ENCODE assay signal across 11 cellular contexts in genomic region chr1:159913451-159914192, GRCh38. TPM values are rescaled to one million over a fixed set of nuclear protein-coding genes. Genes with fewer than 3 reads are reported as not detected.
DNase-seq lines count a peak whose midpoint lies in the region; ATAC-seq, FAIRE-seq and TF ChIP-seq lines count a peak whose summit lies in the region.
"Had no signal": no experiment of that assay in that cellular context is flagged by ENCODE, and none has a peak within 500 bp of the region (broad histone marks: within the 10 kb centered on the region; RNA-seq: fewer than 3 reads in every experiment).

No MANE protein-coding gene starts in this region.

- peaks cover 3% of the 10 kb centered on the region for H3K79me1 ChIP-seq in mesendoderm (ENCODE audit: low read length)

- POLR2A ChIA-PET in GM12878 (lab: Charles Lee) = no interaction called here

- H3K4me1 ChIP-seq in GM12878 (ENCODE audit: control insufficient read depth, insufficient read depth, low read length) = peaks cover 26% of the 10 kb centered on the region
- H3K4me1 ChIP-seq in mesendoderm (ENCODE audit: control insufficient read depth, low read depth, low read length) = peaks cover 58% of the 10 kb centered on the region

- TF ChIP-seq CTCF in GM12878 (IDR thresholded peaks at IDR 0.05 in 2 of 3, conservative IDR thresholded peaks at IDR 0.05 in 1 of 3; ENCODE audit: control insufficient read depth in 2 of 3, extremely low read depth in 1 of 3, insufficient read depth in 1 of 3, low read depth in 3 of 3, low read length in 3 of 3) = no peak

- H3K18ac ChIP-seq in mesendoderm (ENCODE audit: low read length) = peak overlapping the region; percentile 20

- H2BK120ac ChIP-seq in mesendoderm (ENCODE audit: low read depth, low read length) = no peak overlapping the region

- H3K56ac ChIP-seq in mesendoderm (ENCODE audit: low read length) = peak overlapping the region; percentile 35

- H2AK5ac ChIP-seq in mesendoderm (ENCODE audit: low read length) = peak overlapping the region; percentile 84

- no peak for FAIRE-seq in GM12878 (lab: Jason Lieb, UNC)
- FAIRE-seq: H54 had no signal

- H3K27ac ChIP-seq in GM12878 (ENCODE audit: control insufficient read depth, insufficient read depth) (no peak overlapping the region), mesendoderm (ENCODE audit: low read depth, low read length) (no peak overlapping the region)

- H3K4me3 ChIP-seq in GM12878 (no peak overlapping the region), mesendoderm (ENCODE audit: low read length) (no peak overlapping the region)

- H3K9me3 ChIP-seq in GM12878 (replicated peaks; ENCODE audit: control insufficient read depth, insufficient read depth, low read length) = no peaks in the 10 kb centered on the region

- H3K9ac ChIP-seq in GM12878 (ENCODE audit: control insufficient read depth, insufficient read depth, low read length) = no peak overlapping the region
- H3K9ac ChIP-seq in mesendoderm (ENCODE audit: low read length) = no peak overlapping the region

- no peaks in the 10 kb centered on the region for H3K27me3 ChIP-seq in GM12878 (replicated peaks in 1 of 2; ENCODE audit: control insufficient read depth in 2 of 2, insufficient read depth in 2 of 2, low read length in 1 of 2)
- H3K27me3 ChIP-seq in mesendoderm (ENCODE audit: insufficient read depth, low read length, poor library complexity) = no peaks in the 10 kb centered on the region

- H3K23ac ChIP-seq in mesendoderm (ENCODE audit: low read length) = no peak overlapping the region

- no peak overlapping the region for H2AFZ ChIP-seq in GM12878 (ENCODE audit: control insufficient read depth, low read depth, low read length)

- no peak overlapping the region for H4K5ac ChIP-seq in mesendoderm (ENCODE audit: low read length)

- TF ChIP-seq RAD21 in GM12878 (IDR thresholded peaks at IDR 0.05; ENCODE audit: insufficient read depth, low read depth, low read length) = no peak

- H2BK15ac ChIP-seq in mesendoderm (replicated peaks; ENCODE audit: low read depth) = no peak overlapping the region

- TF ChIP-seq POLR2A in GM12878 (IDR thresholded peaks at IDR 0.05; ENCODE audit: low read depth, low read length) = peak; percentile 61

- SMC1A ChIA-PET in GM12878 (lab: Charles Lee; ENCODE audit: uncharacterized antibody, unreplicated experiment) = interaction anchor here (1.0 to 1.1 kb wide), 2 partner anchors 9 to 12 kb away, joined by 3 read pairs; no protein-coding TSS in a partner anchor

- intact Hi-C loops in left cardiac atrium (cut with DNase I) (no loop called here), left ventricle myocardium superior (cut with micrococcal nuclease) (no loop called here), GM12878 (cut with micrococcal nuclease; ENCODE audit: unreplicated experiment) (no loop called here)

- H2BK5ac ChIP-seq in mesendoderm (ENCODE audit: low read length) = peak overlapping the region; percentile 25

- WGBS in GM12878 (ENCODE audit: insufficient coverage, insufficient replicate concordance, low lambda C conversion rate, missing lambda C conversion rate) = 53% methylated on average over 5 of the region's 5 CpGs
- no CpG with 5 or more reads among the region's 5 CpGs for WGBS in mesendoderm (ENCODE audit: extremely low coverage, insufficient coverage, low lambda C conversion rate)

- no TSS peak for BruUV-seq in GM12878 (replicated peaks; lab: Mats Ljungman, UMichigan)

- H3K79me2 ChIP-seq in GM12878 (ENCODE audit: control insufficient read depth, insufficient read depth, low read length) (no peaks in the 10 kb centered on the region; the same call in 1 of the 2 replicates), mesendoderm (ENCODE audit: control insufficient read depth, insufficient read depth, low read length) (no peaks in the 10 kb centered on the region)

- H3K4ac ChIP-seq in mesendoderm (ENCODE audit: low read depth, low read length) = no peak overlapping the region

- ATAC-seq in left cardiac atrium (peak in 1 of 2 donors; percentile 9), left ventricle myocardium superior (no peak), GM12878 (no peak), GM21528 (IDR thresholded peaks at IDR 0.05; ENCODE audit: low FRiP score, unreplicated experiment) (no peak)

- no peaks in the 10 kb centered on the region for H4K20me1 ChIP-seq in GM12878 (ENCODE audit: control insufficient read depth, insufficient read depth)

- in situ Hi-C loops in GM12878 (cut with MboI) = no loop called here

- H4K8ac ChIP-seq in mesendoderm (ENCODE audit: low read depth, low read length) = no peak overlapping the region

- CTCF ChIA-PET in GM12878 (lab: Yijun Ruan, JAX) = interaction anchor here (0.7 to 1.4 kb wide), 2 partner anchors 21 to 24 kb away, joined by 3 to 4 read pairs; no protein-coding TSS in a partner anchor

- DNase-seq in left cardiac atrium (peak; percentile 17), left ventricle myocardium superior (no peak), GM12878 (ENCODE audit: low read depth, low spot score) (no peak), mesendoderm (peak; percentile 71), SIG-M5 (lab: John Stamatoyannopoulos, UW) (no peak), HuH-7.5 (ENCODE audit: low spot score) (no peak)
- DNase-seq in stimulated activated naive CD4-positive, alpha-beta T cell treated with Interleukin-2 at 50 U/mL for 16 hours (lab: John Stamatoyannopoulos, UW) = no peak
- DNase-seq: NCI-H146; stimulated activated CD4-positive, alpha-beta T cell treated with anti-CD3 and anti-CD28 coated beads, Interleukin-12 subunit alpha, Interleukin-12 subunit beta, amount 100 ng/mL, for 4 hours had no signal

- TF ChIP-seq EP300 in GM12878 (IDR thresholded peaks at IDR 0.05; ENCODE audit: borderline replicate concordance in 1 of 2, control insufficient read depth in 1 of 2, low read depth in 2 of 2, low read length in 2 of 2) = no peak

- no peak overlapping the region for H3K4me2 ChIP-seq in GM12878 (ENCODE audit: control insufficient read depth, insufficient read depth)
- no peak overlapping the region for H3K4me2 ChIP-seq in mesendoderm (ENCODE audit: low read length)

- H3K36me3 ChIP-seq in GM12878 (ENCODE audit: control insufficient read depth in 2 of 2, insufficient read depth in 2 of 2, low read length in 1 of 2) (peaks cover 0 to 10% of the 10 kb centered on the region in 2 experiments; a peak in 3 of 4 replicates), mesendoderm (ENCODE audit: control insufficient read depth, insufficient read depth, low read length) (no peaks in the 10 kb centered on the region)

- RAD21 ChIA-PET in GM12878 (lab: Charles Lee; ENCODE audit: unreplicated experiment) = interaction anchor here (1.0 kb wide), 1 partner anchor 20 kb away, joined by 3 read pairs; no protein-coding TSS in a partner anchor

RNA-seq across cellular contexts. Expression of gene TAGLN2, which starts 11.7 kb away (rescaled TPM):
- total RNA-seq in left cardiac atrium (100 to 1,000 TPM; 201 to 276 TPM), left ventricle myocardium superior (104 TPM), GM12878 (2014; rRNA removed) (345 and 363 TPM in 2 replicates), GM12878 (2014; rRNA removed; fragmentation: Illumina TruSeq; extraction: Trizol) (152 and 155 TPM in 2 replicates), GM12878 (2021) (340 and 350 TPM in 2 replicates)
- 69.9 and 71.0 TPM in 2 replicates for total RNA-seq in GM12878 (2013; cell fraction: nucleolus; rRNA removed)
- polyA plus RNA-seq in GM12878 (2011; ENCODE audit: low read depth) = 190 TPM
- polyA plus RNA-seq in GM12878 (2011; rRNA removed) (198 and 427 TPM in 2 replicates), GM12878 (2014; fragmentation: Illumina TruSeq; extraction: Trizol) (253 and 362 TPM in 2 replicates), GM12878 (2014; fragmentation: Nextera tagmentation; extraction: Ambion mirVana) (100 to 1,000 TPM; 216 to 262 TPM), GM12878 (2014; rRNA removed) (415 and 449 TPM in 2 replicates), GM12878 (2016; fragmentation: Nextera tagmentation; extraction: Ambion mirVana) (100 to 1,000 TPM; 541 to 611 TPM)
- polyA plus RNA-seq in GM12878 (2011; cell fraction: cytosol; rRNA removed) = 602 and 652 TPM in 2 replicates
- polyA plus RNA-seq in GM12878 (2011; cell fraction: nucleus; rRNA removed) = 280 and 331 TPM in 2 replicates
- polyA plus RNA-seq in GM12878 (2012) = 359 and 378 TPM in 2 replicates
- 165 and 190 TPM in 2 replicates for polyA minus RNA-seq in GM12878 (2011; rRNA and poly(A)+ RNA removed)
- polyA minus RNA-seq in GM12878 (2011; cell fraction: cytosol; rRNA and poly(A)+ RNA removed) = 81.4 and 86.9 TPM in 2 replicates
- polyA minus RNA-seq in GM12878 (2011; cell fraction: nucleus; rRNA and poly(A)+ RNA removed) = 45.7 and 64.9 TPM in 2 replicates
- 155 TPM for polyA plus RNA-seq in mesendoderm (2013, experiment 1 of 2)
- polyA plus RNA-seq in mesendoderm (2013, experiment 2 of 2) = 159 TPM

RNA-seq across cellular contexts. Expression of gene CFAP45, which starts 13.7 kb away (rescaled TPM):
- total RNA-seq in left cardiac atrium (1 to 10 TPM; 1.6 to 2.0 TPM), left ventricle myocardium superior (1.7 TPM), GM12878 (2014; rRNA removed) (0.33 and 0.56 TPM in 2 replicates), GM12878 (2014; rRNA removed; fragmentation: Illumina TruSeq; extraction: Trizol) (0.72 and 0.78 TPM in 2 replicates), GM12878 (2021) (0.64 and 0.93 TPM in 2 replicates)
- 2.3 and 2.7 TPM in 2 replicates for total RNA-seq in GM12878 (2013; cell fraction: nucleolus; rRNA removed)
- 1.2 TPM for polyA plus RNA-seq in GM12878 (2011; ENCODE audit: low read depth)
- polyA plus RNA-seq in GM12878 (2011; rRNA removed) (0.69 and 1.1 TPM in 2 replicates), GM12878 (2014; fragmentation: Illumina TruSeq; extraction: Trizol) (0.73 and 0.89 TPM in 2 replicates), GM12878 (2014; fragmentation: Nextera tagmentation; extraction: Ambion mirVana) (under 1 TPM; 0.43 to 0.46 TPM), GM12878 (2014; rRNA removed) (0.82 and 0.91 TPM in 2 replicates), GM12878 (2016; fragmentation: Nextera tagmentation; extraction: Ambion mirVana) (under 1 TPM; 0.58 to 0.91 TPM)
- polyA plus RNA-seq in GM12878 (2011; cell fraction: cytosol; rRNA removed) = 0.28 and 0.37 TPM in 2 replicates
- 1.0 and 1.5 TPM in 2 replicates for polyA plus RNA-seq in GM12878 (2011; cell fraction: nucleus; rRNA removed)
- polyA plus RNA-seq in GM12878 (2012) = 0.74 and 0.87 TPM in 2 replicates
- 0.37 and 0.72 TPM in 2 replicates for polyA minus RNA-seq in GM12878 (2011; rRNA and poly(A)+ RNA removed)
- polyA minus RNA-seq in GM12878 (2011; cell fraction: cytosol; rRNA and poly(A)+ RNA removed) = not detected in 2 replicates
- 0.24 and 0.29 TPM in 2 replicates for polyA minus RNA-seq in GM12878 (2011; cell fraction: nucleus; rRNA and poly(A)+ RNA removed)
- 0.51 TPM for polyA plus RNA-seq in mesendoderm (2013, experiment 1 of 2)
- 0.60 TPM for polyA plus RNA-seq in mesendoderm (2013, experiment 2 of 2)

RNA-seq across cellular contexts. Expression of gene IGSF9, which starts 31.8 kb away (rescaled TPM):
- total RNA-seq in left cardiac atrium (1 to 10 TPM; 1.4 to 3.3 TPM), left ventricle myocardium superior (0.79 TPM), GM12878 (2014; rRNA removed) (not detected in 2 replicates), GM12878 (2014; rRNA removed; fragmentation: Illumina TruSeq; extraction: Trizol) (not detected in 2 replicates), GM12878 (2021) (not detected in 2 replicates)
- not detected in 2 replicates for total RNA-seq in GM12878 (2013; cell fraction: nucleolus; rRNA removed)
- polyA plus RNA-seq in GM12878 (2011; ENCODE audit: low read depth) = not detected
- polyA plus RNA-seq in GM12878 (2011; rRNA removed) (not detected in 2 replicates), GM12878 (2014; fragmentation: Illumina TruSeq; extraction: Trizol) (not detected in 2 replicates), GM12878 (2014; fragmentation: Nextera tagmentation; extraction: Ambion mirVana) (not detected), GM12878 (2014; rRNA removed) (0.04 TPM in 1 of 2 replicates, not detected in the other), GM12878 (2016; fragmentation: Nextera tagmentation; extraction: Ambion mirVana) (under 1 TPM in 1 of 2 experiments, not detected in 1; 0.07 TPM)
- polyA plus RNA-seq in GM12878 (2011; cell fraction: cytosol; rRNA removed) = 0.01 and 0.03 TPM in 2 replicates
- 0.04 and 0.06 TPM in 2 replicates for polyA plus RNA-seq in GM12878 (2011; cell fraction: nucleus; rRNA removed)
- 0.03 TPM in 1 of 2 replicates, not detected in the other for polyA plus RNA-seq in GM12878 (2012)
- not detected in 2 replicates for polyA minus RNA-seq in GM12878 (2011; rRNA and poly(A)+ RNA removed)
- polyA minus RNA-seq in GM12878 (2011; cell fraction: cytosol; rRNA and poly(A)+ RNA removed) = not detected in 2 replicates
- not detected in 2 replicates for polyA minus RNA-seq in GM12878 (2011; cell fraction: nucleus; rRNA and poly(A)+ RNA removed)
- polyA plus RNA-seq in mesendoderm (2013, experiment 1 of 2) = 10.4 TPM
- polyA plus RNA-seq in mesendoderm (2013, experiment 2 of 2) = 10.1 TPM

RNA-seq across cellular contexts. Expression of gene SLAMF9, which starts 40.4 kb away (rescaled TPM):
- under 1 TPM in 1 of 2 donors, not detected in 1; 0.35 TPM for total RNA-seq in left cardiac atrium
- not detected for total RNA-seq in left ventricle myocardium superior
- total RNA-seq in GM12878 (2013; cell fraction: nucleolus; rRNA removed) = not detected in 2 replicates
- not detected in 2 replicates for total RNA-seq in GM12878 (2014; rRNA removed)
- total RNA-seq in GM12878 (2014; rRNA removed; fragmentation: Illumina TruSeq; extraction: Trizol) = not detected in 2 replicates
- not detected in 2 replicates for total RNA-seq in GM12878 (2021)
- polyA plus RNA-seq in GM12878 (2011; ENCODE audit: low read depth) = not detected
- polyA plus RNA-seq in GM12878 (2011; rRNA removed) = not detected in 2 replicates
- not detected in 2 replicates for polyA plus RNA-seq in GM12878 (2011; cell fraction: cytosol; rRNA removed)
- polyA plus RNA-seq in GM12878 (2011; cell fraction: nucleus; rRNA removed) = not detected in 2 replicates
- polyA plus RNA-seq in GM12878 (2012) = not detected in 2 replicates
- polyA plus RNA-seq in GM12878 (2014; fragmentation: Illumina TruSeq; extraction: Trizol) = not detected in 2 replicates
- polyA plus RNA-seq in GM12878 (2014; fragmentation: Nextera tagmentation; extraction: Ambion mirVana) = not detected
- not detected in 2 replicates for polyA plus RNA-seq in GM12878 (2014; rRNA removed)
- polyA plus RNA-seq in GM12878 (2016; fragmentation: Nextera tagmentation; extraction: Ambion mirVana) = not detected
- polyA minus RNA-seq in GM12878 (2011; rRNA and poly(A)+ RNA removed) = not detected in 2 replicates
- not detected in 2 replicates for polyA minus RNA-seq in GM12878 (2011; cell fraction: cytosol; rRNA and poly(A)+ RNA removed)
- not detected in 2 replicates for polyA minus RNA-seq in GM12878 (2011; cell fraction: nucleus; rRNA and poly(A)+ RNA removed)
- 0.07 TPM for polyA plus RNA-seq in mesendoderm (2013, experiment 1 of 2)
- not detected for polyA plus RNA-seq in mesendoderm (2013, experiment 2 of 2)

RNA-seq across cellular contexts. Expression of gene VSIG8, which starts 51.2 kb away (rescaled TPM):
- total RNA-seq in left cardiac atrium (not detected), left ventricle myocardium superior (not detected), GM12878 (2014; rRNA removed) (not detected in 2 replicates), GM12878 (2014; rRNA removed; fragmentation: Illumina TruSeq; extraction: Trizol) (not detected in 2 replicates), GM12878 (2021) (not detected in 2 replicates)
- total RNA-seq in GM12878 (2013; cell fraction: nucleolus; rRNA removed) = not detected in 2 replicates
- not detected for polyA plus RNA-seq in GM12878 (2011; ENCODE audit: low read depth)
- polyA plus RNA-seq in GM12878 (2011; rRNA removed) (not detected in 2 replicates), GM12878 (2014; fragmentation: Illumina TruSeq; extraction: Trizol) (not detected in 2 replicates), GM12878 (2014; fragmentation: Nextera tagmentation; extraction: Ambion mirVana) (not detected), GM12878 (2014; rRNA removed) (not detected in 2 replicates), GM12878 (2016; fragmentation: Nextera tagmentation; extraction: Ambion mirVana) (not detected)
- polyA plus RNA-seq in GM12878 (2011; cell fraction: cytosol; rRNA removed) = not detected in 2 replicates
- 0.09 TPM in 1 of 2 replicates, not detected in the other for polyA plus RNA-seq in GM12878 (2011; cell fraction: nucleus; rRNA removed)
- polyA plus RNA-seq in GM12878 (2012) = 0.07 TPM in 1 of 2 replicates, not detected in the other
- not detected in 2 replicates for polyA minus RNA-seq in GM12878 (2011; rRNA and poly(A)+ RNA removed)
- polyA minus RNA-seq in GM12878 (2011; cell fraction: cytosol; rRNA and poly(A)+ RNA removed) = not detected in 2 replicates
- not detected in 2 replicates for polyA minus RNA-seq in GM12878 (2011; cell fraction: nucleus; rRNA and poly(A)+ RNA removed)
- polyA plus RNA-seq in mesendoderm (2013, experiment 1 of 2) = not detected
- polyA plus RNA-seq in mesendoderm (2013, experiment 2 of 2) = not detected

Comparison
In these comparisons a context has a peak if more than half of its experiments do, and no peak if none do; other contexts are left out.
1. DNase-seq: peak in left cardiac atrium (single experiment) and mesendoderm (single experiment); none in left ventricle myocardium superior (single experiment), GM12878 (single experiment), stimulated activated naive CD4-positive, alpha-beta T cell treated with Interleukin-2 at 50 U/mL for 16 hours (single experiment), SIG-M5 (single experiment) and HuH-7.5 (single experiment).